ENCODE assay signal across 25 cellular contexts in the genomic region with DNA sequence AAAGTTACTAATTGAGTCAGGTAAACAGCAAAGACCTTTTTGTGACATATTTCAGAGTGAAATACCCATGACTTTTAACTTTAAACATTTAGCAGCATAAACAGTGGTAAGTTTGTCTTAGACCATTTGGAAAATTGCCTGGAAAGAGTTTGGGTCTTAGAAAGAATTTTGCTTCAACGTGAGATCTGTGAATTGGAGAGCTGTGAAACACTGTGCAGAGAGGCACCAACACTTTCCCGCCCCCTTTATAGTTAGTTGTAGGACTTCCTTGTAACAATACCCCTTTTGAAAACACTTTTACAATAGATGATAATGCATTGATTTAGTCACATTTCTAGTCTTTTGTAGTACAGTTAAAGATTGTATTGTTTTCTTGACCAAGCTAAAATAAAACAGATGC. TPM values are rescaled to one million over a fixed set of nuclear protein-coding genes. Genes with fewer than 3 reads are reported as not detected.
DNase-seq lines count a peak whose midpoint lies in the region; ATAC-seq and TF ChIP-seq lines count a peak whose summit lies in the region.
"Had no signal": no experiment of that assay in that cellular context is flagged by ENCODE, and none has a peak within 500 bp of the region (broad histone marks: within the 10 kb centered on the region; RNA-seq: fewer than 3 reads in every experiment).

No MANE protein-coding gene starts in this region.

- H3K79me2 ChIP-seq in Loucy (ENCODE audit: insufficient read depth, low read length) (no peaks in the 10 kb centered on the region), smooth muscle cell (ENCODE audit: low read depth) (no peaks in the 10 kb centered on the region)

- no peak for TF ChIP-seq EP300 in suprapubic skin (IDR thresholded peaks at IDR 0.05)

- H3K4me3 Mint-ChIP-seq in activated naive CD4-positive, alpha-beta T cell treated with anti-CD3 and anti-CD28 coated beads, Interleukin-2, amount 50 U/mL, for 24 hours: peak overlapping the region; percentile 78

- H3K4me1 Mint-ChIP-seq in activated naive CD4-positive, alpha-beta T cell treated with anti-CD3 and anti-CD28 coated beads, Interleukin-2, amount 50 U/mL, for 24 hours: peaks cover 75% of the 10 kb centered on the region

- DNase-seq in activated naive CD4-positive, alpha-beta T cell treated with anti-CD3 and anti-CD28 coated beads, Interleukin-2, amount 50 U/mL, for 72 hours (ENCODE audit: low spot score in 2 of 2): no peak
- DNase-seq in dedifferentiated amniotic fluid mesenchymal stem cell (ENCODE audit: extremely low spot score) (peak; percentile 14), smooth muscle cell (lab: John Stamatoyannopoulos, UW; ENCODE audit: unreplicated experiment) (no peak), SIG-M5 (lab: John Stamatoyannopoulos, UW) (no peak), mucosa of descending colon (no peak), suprapubic skin (ENCODE audit: low spot score in 2 of 2) (no peak)
- DNase-seq: ACHN; brain microvascular endothelial cell; cortex of kidney; DMS 273 treated with DMSO at 0.1 percent for 48 hours; GM23248; lower lobe of right lung; NCI-H1048; NCI-H1930; NCI-H345; occipital lobe; stimulated activated CD8-positive, alpha-beta memory T cell treated with anti-CD3 and anti-CD28 coated beads, Interleukin-4, amount 100 ng/mL, for 48 hours; testis had no signal

- no peak for ATAC-seq in activated naive CD4-positive, alpha-beta T cell treated with anti-CD3 and anti-CD28 coated beads, Interleukin-2, amount 50 U/mL, for 72 hours
- ATAC-seq in mucosa of descending colon: no peak
- ATAC-seq: lower lobe of right lung, Panc1 had no signal

- WGBS in smooth muscle cell (ENCODE audit: low lambda C conversion rate): 62% methylated on average over 2 of the region's 2 CpGs
- WGBS in suprapubic skin: 43% methylated on average over 2 of the region's 2 CpGs

- peak overlapping the region; percentile 56; the same call in 1 of the 2 replicates for H2AFZ ChIP-seq in Loucy (ENCODE audit: low read length)
- H2AFZ ChIP-seq in smooth muscle cell (ENCODE audit: low read depth): peak overlapping the region; percentile 46
- H2AFZ ChIP-seq: GM23248 had no signal

- TF ChIP-seq CTCF in Loucy (conservative IDR thresholded peaks at IDR 0.05; ENCODE audit: low read length) (no peak), smooth muscle cell (IDR thresholded peaks at IDR 0.05; ENCODE audit: borderline replicate concordance, insufficient read depth, poor library complexity, severe bottlenecking) (no peak), mucosa of descending colon (IDR thresholded peaks at IDR 0.05) (no peak), suprapubic skin (IDR thresholded peaks at IDR 0.05) (no peak)

- no peak overlapping the region for H3K4me2 ChIP-seq in Loucy (ENCODE audit: low read depth, low read length, poor library complexity, severe bottlenecking)
- H3K4me2 ChIP-seq in smooth muscle cell: no peak overlapping the region

- H3K4me1 ChIP-seq in Loucy (ENCODE audit: insufficient read depth, low read length, poor library complexity, severe bottlenecking) (peaks cover 22% of the 10 kb centered on the region), smooth muscle cell (ENCODE audit: low read depth) (no peaks in the 10 kb centered on the region), mucosa of descending colon (ENCODE audit: low read depth) (no peaks in the 10 kb centered on the region), suprapubic skin (peaks cover 15% of the 10 kb centered on the region)

- no peaks in the 10 kb centered on the region for H3K9me2 ChIP-seq in Loucy (replicated peaks; ENCODE audit: low read depth, low read length)

- no peaks in the 10 kb centered on the region for H4K20me1 ChIP-seq in Loucy (ENCODE audit: insufficient read depth, low read length, poor library complexity, severe bottlenecking)
- no peaks in the 10 kb centered on the region for H4K20me1 ChIP-seq in smooth muscle cell (ENCODE audit: low read depth)

- H3K4me3 ChIP-seq in Loucy (ENCODE audit: low read length, poor library complexity, severe bottlenecking) (no peak overlapping the region), smooth muscle cell (no peak overlapping the region), mucosa of descending colon (no peak overlapping the region), suprapubic skin (no peak overlapping the region)
- H3K4me3 ChIP-seq: GM23248, lower lobe of right lung, right atrium auricular region, SJSA1, testis had no signal

- H3K9me3 ChIP-seq in Loucy (ENCODE audit: insufficient read depth, low read depth, low read length) (no peaks in the 10 kb centered on the region), smooth muscle cell (replicated peaks; ENCODE audit: low read depth) (no peaks in the 10 kb centered on the region), mucosa of descending colon (no peaks in the 10 kb centered on the region), suprapubic skin (no peaks in the 10 kb centered on the region)
- H3K9me3 ChIP-seq: lower lobe of right lung, right atrium auricular region, SJSA1, testis had no signal

- no peaks in the 10 kb centered on the region for H3K36me3 Mint-ChIP-seq in activated naive CD4-positive, alpha-beta T cell treated with anti-CD3 and anti-CD28 coated beads, Interleukin-2, amount 50 U/mL, for 24 hours
- no peaks in the 10 kb centered on the region for H3K36me3 Mint-ChIP-seq in activated naive CD4-positive, alpha-beta T cell treated with anti-CD3 and anti-CD28 coated beads, Interleukin-2, amount 50 U/mL, for 72 hours

- H3F3A ChIP-seq in Loucy (ENCODE audit: low read depth): no peaks in the 10 kb centered on the region
- H3F3A ChIP-seq in smooth muscle cell (ENCODE audit: low read depth): no peaks in the 10 kb centered on the region

- H3K27me3 ChIP-seq in Loucy (ENCODE audit: insufficient read depth, low read length, poor library complexity, severe bottlenecking) (no peaks in the 10 kb centered on the region), smooth muscle cell (ENCODE audit: low read depth) (no peaks in the 10 kb centered on the region), suprapubic skin (no peaks in the 10 kb centered on the region)
- H3K27me3 ChIP-seq: brain microvascular endothelial cell, right atrium auricular region, SJSA1, testis had no signal

- H3K9ac ChIP-seq in Loucy (ENCODE audit: low read depth, low read length, poor library complexity, severe bottlenecking) (no peak overlapping the region), smooth muscle cell (ENCODE audit: low read depth) (no peak overlapping the region)
- H3K9ac ChIP-seq: GM23248 had no signal

- no peak for TF ChIP-seq POLR2A in suprapubic skin (IDR thresholded peaks at IDR 0.05)

- H3K27ac ChIP-seq in smooth muscle cell (ENCODE audit: low read depth) (no peak overlapping the region), suprapubic skin (no peak overlapping the region)
- H3K27ac ChIP-seq: brain microvascular endothelial cell, C4-2B, GM23248, lower lobe of right lung, right atrium auricular region, SJSA1, testis, VCaP had no signal

- no peaks in the 10 kb centered on the region for H3K9me3 Mint-ChIP-seq in activated naive CD4-positive, alpha-beta T cell treated with anti-CD3 and anti-CD28 coated beads, Interleukin-2, amount 50 U/mL, for 24 hours
- peaks cover 0 to 4% of the 10 kb centered on the region in 2 donors for H3K9me3 Mint-ChIP-seq in activated naive CD4-positive, alpha-beta T cell treated with anti-CD3 and anti-CD28 coated beads, Interleukin-2, amount 50 U/mL, for 72 hours

- intact Hi-C loops in mucosa of descending colon (cut with DNase I, micrococcal nuclease): no loop called here

- peak overlapping the region; percentile 78 for H3K27ac Mint-ChIP-seq in activated naive CD4-positive, alpha-beta T cell treated with anti-CD3 and anti-CD28 coated beads, Interleukin-2, amount 50 U/mL, for 24 hours
- H3K27ac Mint-ChIP-seq in activated naive CD4-positive, alpha-beta T cell treated with anti-CD3 and anti-CD28 coated beads, Interleukin-2, amount 50 U/mL, for 72 hours: peak overlapping the region in 1 of 2 donors; percentile 56

- no peaks in the 10 kb centered on the region for H3K27me3 Mint-ChIP-seq in activated naive CD4-positive, alpha-beta T cell treated with anti-CD3 and anti-CD28 coated beads, Interleukin-2, amount 50 U/mL, for 24 hours

- H3K36me3 ChIP-seq in Loucy (ENCODE audit: insufficient read depth, low read length) (no peaks in the 10 kb centered on the region), smooth muscle cell (ENCODE audit: low read depth) (no peaks in the 10 kb centered on the region), mucosa of descending colon (ENCODE audit: low read depth) (no peaks in the 10 kb centered on the region), suprapubic skin (no peaks in the 10 kb centered on the region)
- H3K36me3 ChIP-seq: brain microvascular endothelial cell, lower lobe of right lung, right atrium auricular region, SJSA1 had no signal

RNA-seq across cellular contexts. Expression of gene MBNL1, which starts 43.6 kb away (rescaled TPM):
- 100 to 1,000 TPM; 406 to 425 TPM for total RNA-seq in activated naive CD4-positive, alpha-beta T cell treated with anti-CD3 and anti-CD28 coated beads, Interleukin-2, amount 50 U/mL, for 72 hours
- 126 and 128 TPM in 2 replicates for total RNA-seq in smooth muscle cell
- 19.5 and 22.0 TPM in 2 replicates for polyA plus RNA-seq in smooth muscle cell
- total RNA-seq in mucosa of descending colon: 100 to 1,000 TPM; 184 to 381 (median 215) TPM
- 100 to 1,000 TPM; 258 to 478 (median 320) TPM for total RNA-seq in suprapubic skin
